ENCODE assay signal across 2 cellular contexts in the genomic region with DNA sequence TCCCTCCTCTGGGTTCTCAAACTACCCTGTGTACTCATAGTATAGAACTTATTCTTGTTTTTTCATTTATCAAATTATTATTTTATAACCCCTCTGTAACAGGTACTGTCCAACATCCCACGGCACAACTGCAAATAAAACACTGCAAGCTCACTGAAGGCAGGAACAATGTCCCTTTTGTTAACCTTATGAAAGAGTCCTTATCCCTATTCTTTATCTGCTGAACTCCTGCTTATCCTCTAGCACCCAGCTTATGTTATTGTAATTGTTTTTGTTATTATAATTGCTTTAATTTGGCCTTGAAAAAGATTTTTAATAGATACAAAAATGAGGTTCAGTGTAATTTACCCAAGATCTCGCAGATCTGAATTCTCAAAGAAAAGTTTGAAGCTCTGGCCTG.
TF ChIP-seq lines count a peak whose summit lies in the region.

No MANE protein-coding gene starts in this region.

TF ChIP-seq in GM23338, 12 proteins besides CTCF, POLR2A, EP300 and RAD21:
- TF ChIP-seq, protein P1, sequence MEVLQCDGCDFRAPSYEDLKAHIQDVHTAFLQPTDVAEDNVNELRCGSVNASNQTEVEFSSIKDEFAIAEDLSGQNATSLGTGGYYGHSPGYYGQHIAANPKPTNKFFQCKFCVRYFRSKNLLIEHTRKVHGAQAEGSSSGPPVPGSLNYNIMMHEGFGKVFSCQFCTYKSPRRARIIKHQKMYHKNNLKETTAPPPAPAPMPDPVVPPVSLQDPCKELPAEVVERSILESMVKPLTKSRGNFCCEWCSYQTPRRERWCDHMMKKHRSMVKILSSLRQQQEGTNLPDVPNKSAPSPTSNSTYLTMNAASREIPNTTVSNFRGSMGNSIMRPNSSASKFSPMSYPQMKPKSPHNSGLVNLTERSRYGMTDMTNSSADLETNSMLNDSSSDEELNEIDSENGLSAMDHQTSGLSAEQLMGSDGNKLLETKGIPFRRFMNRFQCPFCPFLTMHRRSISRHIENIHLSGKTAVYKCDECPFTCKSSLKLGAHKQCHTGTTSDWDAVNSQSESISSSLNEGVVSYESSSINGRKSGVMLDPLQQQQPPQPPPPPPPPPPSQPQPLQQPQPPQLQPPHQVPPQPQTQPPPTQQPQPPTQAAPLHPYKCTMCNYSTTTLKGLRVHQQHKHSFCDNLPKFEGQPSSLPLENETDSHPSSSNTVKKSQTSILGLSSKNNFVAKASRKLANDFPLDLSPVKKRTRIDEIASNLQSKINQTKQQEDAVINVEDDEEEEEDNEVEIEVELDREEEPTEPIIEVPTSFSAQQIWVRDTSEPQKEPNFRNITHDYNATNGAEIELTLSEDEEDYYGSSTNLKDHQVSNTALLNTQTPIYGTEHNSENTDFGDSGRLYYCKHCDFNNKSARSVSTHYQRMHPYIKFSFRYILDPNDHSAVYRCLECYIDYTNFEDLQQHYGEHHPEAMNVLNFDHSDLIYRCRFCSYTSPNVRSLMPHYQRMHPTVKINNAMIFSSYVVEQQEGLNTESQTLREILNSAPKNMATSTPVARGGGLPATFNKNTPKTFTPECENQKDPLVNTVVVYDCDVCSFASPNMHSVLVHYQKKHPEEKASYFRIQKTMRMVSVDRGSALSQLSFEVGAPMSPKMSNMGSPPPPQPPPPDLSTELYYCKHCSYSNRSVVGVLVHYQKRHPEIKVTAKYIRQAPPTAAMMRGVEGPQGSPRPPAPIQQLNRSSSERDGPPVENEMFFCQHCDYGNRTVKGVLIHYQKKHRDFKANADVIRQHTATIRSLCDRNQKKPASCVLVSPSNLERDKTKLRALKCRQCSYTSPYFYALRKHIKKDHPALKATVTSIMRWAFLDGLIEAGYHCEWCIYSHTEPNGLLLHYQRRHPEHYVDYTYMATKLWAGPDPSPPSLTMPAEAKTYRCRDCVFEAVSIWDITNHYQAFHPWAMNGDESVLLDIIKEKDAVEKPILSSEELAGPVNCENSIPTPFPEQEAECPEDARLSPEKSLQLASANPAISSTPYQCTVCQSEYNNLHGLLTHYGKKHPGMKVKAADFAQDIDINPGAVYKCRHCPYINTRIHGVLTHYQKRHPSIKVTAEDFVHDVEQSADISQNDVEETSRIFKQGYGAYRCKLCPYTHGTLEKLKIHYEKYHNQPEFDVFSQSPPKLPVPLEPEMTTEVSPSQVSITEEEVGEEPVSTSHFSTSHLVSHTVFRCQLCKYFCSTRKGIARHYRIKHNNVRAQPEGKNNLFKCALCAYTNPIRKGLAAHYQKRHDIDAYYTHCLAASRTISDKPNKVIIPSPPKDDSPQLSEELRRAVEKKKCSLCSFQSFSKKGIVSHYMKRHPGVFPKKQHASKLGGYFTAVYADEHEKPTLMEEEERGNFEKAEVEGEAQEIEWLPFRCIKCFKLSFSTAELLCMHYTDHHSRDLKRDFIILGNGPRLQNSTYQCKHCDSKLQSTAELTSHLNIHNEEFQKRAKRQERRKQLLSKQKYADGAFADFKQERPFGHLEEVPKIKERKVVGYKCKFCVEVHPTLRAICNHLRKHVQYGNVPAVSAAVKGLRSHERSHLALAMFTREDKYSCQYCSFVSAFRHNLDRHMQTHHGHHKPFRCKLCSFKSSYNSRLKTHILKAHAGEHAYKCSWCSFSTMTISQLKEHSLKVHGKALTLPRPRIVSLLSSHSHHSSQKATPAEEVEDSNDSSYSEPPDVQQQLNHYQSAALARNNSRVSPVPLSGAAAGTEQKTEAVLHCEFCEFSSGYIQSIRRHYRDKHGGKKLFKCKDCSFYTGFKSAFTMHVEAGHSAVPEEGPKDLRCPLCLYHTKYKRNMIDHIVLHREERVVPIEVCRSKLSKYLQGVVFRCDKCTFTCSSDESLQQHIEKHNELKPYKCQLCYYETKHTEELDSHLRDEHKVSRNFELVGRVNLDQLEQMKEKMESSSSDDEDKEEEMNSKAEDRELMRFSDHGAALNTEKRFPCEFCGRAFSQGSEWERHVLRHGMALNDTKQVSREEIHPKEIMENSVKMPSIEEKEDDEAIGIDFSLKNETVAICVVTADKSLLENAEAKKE (CRISPR knock-in tag; IDR thresholded peaks at IDR 0.05), result no peak
- no peak for TF ChIP-seq JUNB (IDR thresholded peaks at IDR 0.05; ENCODE audit: unreplicated experiment)
- TF ChIP-seq CREB1 (CRISPR knock-in tag; IDR thresholded peaks at IDR 0.05; ENCODE audit: low read depth), result no peak
- TF ChIP-seq ZNF331 (CRISPR knock-in tag; IDR thresholded peaks at IDR 0.05; ENCODE audit: low read depth), result no peak
- TF ChIP-seq NANOG (IDR thresholded peaks at IDR 0.05; ENCODE audit: borderline replicate concordance), result peak; percentile 60; the same call in 1 of the 2 replicates
TF ChIP-seq in GM23338: peak in this region for 1.

TF ChIP-seq in H1, 55 proteins besides CTCF, POLR2A, EP300 and RAD21 (continued from another document):
- TF ChIP-seq, protein P2, sequence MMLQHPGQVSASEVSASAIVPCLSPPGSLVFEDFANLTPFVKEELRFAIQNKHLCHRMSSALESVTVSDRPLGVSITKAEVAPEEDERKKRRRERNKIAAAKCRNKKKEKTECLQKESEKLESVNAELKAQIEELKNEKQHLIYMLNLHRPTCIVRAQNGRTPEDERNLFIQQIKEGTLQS (IDR thresholded peaks at IDR 0.05; ENCODE audit: insufficient read depth, low read depth, low read length), result no peak
- TF ChIP-seq TBP (IDR thresholded peaks at IDR 0.05; ENCODE audit: low read depth, low read length), result no peak
- TF ChIP-seq TCF12 (IDR thresholded peaks at IDR 0.05; ENCODE audit: low read depth, low read length), result no peak
- TF ChIP-seq POU5F1 (IDR thresholded peaks at IDR 0.05; ENCODE audit: low read depth, low read length), result no peak
- no peak for TF ChIP-seq TAF1 (IDR thresholded peaks at IDR 0.05; ENCODE audit: low read depth, low read length)
- no peak for TF ChIP-seq CBX5 (IDR thresholded peaks at IDR 0.05; ENCODE audit: low read depth, low read length)
- TF ChIP-seq RFX5 (IDR thresholded peaks at IDR 0.05; ENCODE audit: borderline replicate concordance, low read depth, low read length), result no peak
- no peak for TF ChIP-seq SIX5 (IDR thresholded peaks at IDR 0.05; ENCODE audit: low read depth, low read length)
- TF ChIP-seq EZH2 (IDR thresholded peaks at IDR 0.05; ENCODE audit: low read depth, low read length, severe bottlenecking), result no peak
